ENCODE assay signal across 32 cellular contexts in genomic region chr4:176969011-176969410, GRCh38.
"Had no signal": no experiment of that assay in that cellular context is flagged by ENCODE, and none has a peak within 500 bp of the region (broad histone marks: within the 10 kb centered on the region; RNA-seq: fewer than 3 reads in every experiment).

No MANE protein-coding gene starts in this region.

- H3K27ac Mint-ChIP-seq: activated CD4-positive, alpha-beta T cell treated with anti-CD3 and anti-CD28 coated beads for 36 hours; activated CD8-positive, alpha-beta T cell treated with anti-CD3 and anti-CD28 coated beads for 36 hours; activated naive CD8-positive, alpha-beta T cell; activated T-helper 17 cell treated with anti-CD3 and anti-CD28 coated beads, Interleukin-2, amount 50 U/mL, for 72 hours; dendritic cell treated with granulocyte-macrophage colony-stimulating factor and Interleukin-4, amounts not matched to agents 40 ng/mL and 50 ng/mL, for 4 days; effector memory CD8-positive, alpha-beta T cell had no signal

- ATAC-seq: activated CD4-positive, alpha-beta T cell treated with anti-CD3 and anti-CD28 coated beads for 36 hours; activated CD8-positive, alpha-beta T cell treated with anti-CD3 and anti-CD28 coated beads for 36 hours; activated T-cell treated with anti-CD3 and anti-CD28 coated beads, Interleukin-2, amount 50 U/mL, for 4 hours; activated T-helper 17 cell treated with anti-CD3 and anti-CD28 coated beads, Interleukin-2, amount 50 U/mL, for 72 hours; effector memory CD8-positive, alpha-beta T cell; foreskin keratinocyte; gastrocnemius medialis; heart right ventricle had no signal

- H3K4me1 ChIP-seq: esophagus muscularis mucosa, foreskin keratinocyte, gastrocnemius medialis, heart right ventricle had no signal

- H3K27me3 Mint-ChIP-seq: activated CD8-positive, alpha-beta T cell treated with anti-CD3 and anti-CD28 coated beads for 36 hours; central memory CD8-positive, alpha-beta T cell; effector memory CD8-positive, alpha-beta T cell had no signal

- H3K4me1 Mint-ChIP-seq: activated CD4-positive, alpha-beta T cell treated with anti-CD3 and anti-CD28 coated beads for 36 hours; activated T-helper 17 cell treated with anti-CD3 and anti-CD28 coated beads, Interleukin-2, amount 50 U/mL, for 72 hours; central memory CD8-positive, alpha-beta T cell had no signal

- H3K27me3 ChIP-seq: brain microvascular endothelial cell, dorsolateral prefrontal cortex, esophagus muscularis mucosa, foreskin keratinocyte, gastrocnemius medialis, heart right ventricle, hepatocyte had no signal

- H3K79me2 ChIP-seq: hepatocyte had no signal

- H3K27ac ChIP-seq: brain microvascular endothelial cell, coronary artery, dorsolateral prefrontal cortex, esophagus muscularis mucosa, foreskin keratinocyte, gastrocnemius medialis, heart right ventricle, hepatocyte had no signal

- H2AFZ ChIP-seq: hepatocyte had no signal

- H3K9me3 ChIP-seq: esophagus muscularis mucosa, gastrocnemius medialis had no signal

- FAIRE-seq: astrocyte, bronchial epithelial cell had no signal

- H3K36me3 Mint-ChIP-seq: activated naive CD8-positive, alpha-beta T cell had no signal

- H3K9me3 Mint-ChIP-seq: activated T-cell treated with anti-CD3 and anti-CD28 coated beads, Interleukin-2, amount 50 U/mL, for 4 hours; activated T-helper 17 cell treated with anti-CD3 and anti-CD28 coated beads, Interleukin-2, amount 50 U/mL, for 72 hours; dendritic cell treated with granulocyte-macrophage colony-stimulating factor and Interleukin-4, amounts not matched to agents 40 ng/mL and 50 ng/mL, for 4 days had no signal

- H3K4me3 ChIP-seq: coronary artery, dorsolateral prefrontal cortex, esophagus muscularis mucosa, gastrocnemius medialis, heart right ventricle, hepatocyte had no signal

- DNase-seq: activated CD4-positive, alpha-beta T cell treated with anti-CD3 and anti-CD28 coated beads for 36 hours; activated CD4-positive, alpha-beta T cell treated with anti-CD3 and anti-CD28 coated beads, Interleukin-2, amount 50 U/mL, for 1 hour; activated CD4-positive, alpha-beta T cell treated with anti-CD3 and anti-CD28 coated beads, Interleukin-2, amount 50 U/mL, for 48 hours; activated CD4-positive, CD25-positive, alpha-beta regulatory T cell; activated CD4-positive, CD25-positive, alpha-beta regulatory T cell treated with anti-CD3 and anti-CD28 coated beads, Interleukin-2, amount 50 U/mL, for 72 hours; activated CD8-positive, alpha-beta memory T cell treated with anti-CD3 and anti-CD28 coated beads for 24 hours; activated CD8-positive, alpha-beta T cell treated with anti-CD3 and anti-CD28 coated beads for 36 hours; activated effector memory CD4-positive, alpha-beta T cell treated with Interleukin-2 at 50 U/mL for 16 hours; activated gamma-delta T cell treated with Interleukin-2 at 50 U/mL for 16 hours; activated naive CD4-positive, alpha-beta T cell treated with anti-CD3 and anti-CD28 coated beads, Interleukin-2, amount 50 U/mL, for 16 hours; activated naive CD4-positive, alpha-beta T cell treated with Interleukin-2 at 50 U/mL for 16 hours; activated T-cell treated with anti-CD3 and anti-CD28 coated beads, Interleukin-2, amount 50 U/mL, for 4 hours; amniotic stem cell; anterior cingulate cortex; brain microvascular endothelial cell; dorsolateral prefrontal cortex; effector memory CD8-positive, alpha-beta T cell; erythroblast; foreskin keratinocyte; gastrocnemius medialis; glutamatergic neuron; heart right ventricle; T-helper 2 cell had no signal

- H3K4me2 ChIP-seq: hepatocyte had no signal

- H3K36me3 ChIP-seq: brain microvascular endothelial cell, esophagus muscularis mucosa, gastrocnemius medialis, heart right ventricle had no signal

- H3K4me3 Mint-ChIP-seq: activated CD4-positive, alpha-beta T cell treated with anti-CD3 and anti-CD28 coated beads for 36 hours; activated CD8-positive, alpha-beta T cell treated with anti-CD3 and anti-CD28 coated beads for 36 hours; activated naive CD8-positive, alpha-beta T cell; activated T-cell treated with anti-CD3 and anti-CD28 coated beads, Interleukin-2, amount 50 U/mL, for 4 hours; activated T-helper 17 cell treated with anti-CD3 and anti-CD28 coated beads, Interleukin-2, amount 50 U/mL, for 72 hours; central memory CD8-positive, alpha-beta T cell; dendritic cell treated with granulocyte-macrophage colony-stimulating factor and Interleukin-4, amounts not matched to agents 40 ng/mL and 50 ng/mL, for 4 days; effector memory CD8-positive, alpha-beta T cell had no signal
